ENCODE assay signal across 13 cellular contexts in genomic region chr6:75620387-75621304, GRCh38. TPM values are rescaled to one million over a fixed set of nuclear protein-coding genes. Genes with fewer than 3 reads are reported as not detected.
DNase-seq lines count a peak whose midpoint lies in the region; ATAC-seq and TF ChIP-seq lines count a peak whose summit lies in the region.
"Had no signal": no experiment of that assay in that cellular context is flagged by ENCODE, and none has a peak within 500 bp of the region (broad histone marks: within the 10 kb centered on the region; RNA-seq: fewer than 3 reads in every experiment).

No MANE protein-coding gene starts in this region.

- TF ChIP-seq CTCF in osteoblast (IDR thresholded peaks at IDR 0.05; ENCODE audit: extremely low read depth, low read depth, low read length) = no peak
- no peak for TF ChIP-seq CTCF in mucosa of descending colon (IDR thresholded peaks at IDR 0.05)
- TF ChIP-seq CTCF in GM13977 (IDR thresholded peaks at IDR 0.05; ENCODE audit: extremely low read depth, insufficient read depth, missing control alignments) = no peak

- peaks cover 4% of the 10 kb centered on the region for H3K36me3 ChIP-seq in CD4-positive, alpha-beta memory T cell (ENCODE audit: insufficient read depth, low read length)
- H3K36me3 ChIP-seq in osteoblast (ENCODE audit: insufficient read depth, low read length) = peaks cover 17% of the 10 kb centered on the region
- no peaks in the 10 kb centered on the region for H3K36me3 ChIP-seq in mucosa of descending colon (ENCODE audit: low read depth)
- H3K36me3 ChIP-seq: ovary had no signal

- peaks cover 53% of the 10 kb centered on the region for H4K20me1 ChIP-seq in osteoblast (ENCODE audit: insufficient read depth, low read length)

- H3K4me2 ChIP-seq in osteoblast (ENCODE audit: insufficient read depth, low read length) = peak overlapping the region; percentile 40

- peaks cover 32 to 65% (median 50%) of the 10 kb centered on the region in 4 donors for H3K4me1 Mint-ChIP-seq in CD4-positive, alpha-beta memory T cell

- H3K4me3 Mint-ChIP-seq in CD4-positive, alpha-beta memory T cell = peak overlapping the region in 5 of 8 donors; percentile 17 to 68 (median 34)

- no peak for ATAC-seq in mucosa of descending colon

- TF ChIP-seq POLR2A in erythroblast (IDR thresholded peaks at IDR 0.05; ENCODE audit: low read length) = peak; percentile 38

- no peaks in the 10 kb centered on the region for H3K27me3 ChIP-seq in CD4-positive, alpha-beta memory T cell (ENCODE audit: insufficient read depth, low read length)
- no peaks in the 10 kb centered on the region for H3K27me3 ChIP-seq in osteoblast (ENCODE audit: insufficient read depth, low read length)
- H3K27me3 ChIP-seq: ovary, vagina had no signal

- CTCF ChIA-PET in CD4-positive, alpha-beta memory T cell (lab: Charles Lee; ENCODE audit: partially characterized antibody) = no interaction called here

- DNase-seq in CD4-positive, alpha-beta memory T cell = no peak
- DNase-seq in NOMO-1 treated with dmso at 0.1 percent for 144 hours (lab: John Stamatoyannopoulos, UW; ENCODE audit: unreplicated experiment) (peak; percentile 62), erythroblast (lab: John Stamatoyannopoulos, UW) (peak; percentile 65 to 83), osteoblast (ENCODE audit: insufficient read length, low spot score, missing footprints) (no peak), NCI-H2171 (lab: John Stamatoyannopoulos, UW) (no peak), NCI-H69 (lab: John Stamatoyannopoulos, UW) (no peak), mucosa of descending colon (no peak), GM13977 (ENCODE audit: low spot score) (no peak)
- DNase-seq: activated CD4-positive, CD25-positive, alpha-beta regulatory T cell treated with anti-CD3 and anti-CD28 coated beads, Interleukin-2, amount 50 U/mL, for 72 hours; kidney glomerular epithelial cell; NCI-H2081; ovary had no signal

- peaks cover 96% of the 10 kb centered on the region for H3K79me2 ChIP-seq in osteoblast (ENCODE audit: insufficient read depth, low read length)

- no peak overlapping the region for H3K27ac ChIP-seq in CD4-positive, alpha-beta memory T cell (ENCODE audit: low read depth, low read length)
- H3K27ac ChIP-seq in osteoblast (ENCODE audit: low read depth, low read length) = peak overlapping the region; percentile 62
- H3K27ac ChIP-seq: ovary, vagina had no signal

- H3K9me3 Mint-ChIP-seq in CD4-positive, alpha-beta memory T cell = no peaks in the 10 kb centered on the region

- H3K9me3 ChIP-seq in CD4-positive, alpha-beta memory T cell (ENCODE audit: control insufficient read depth in 1 of 2, low read length in 2 of 2) = no peaks in the 10 kb centered on the region
- H3K9me3 ChIP-seq in osteoblast (ENCODE audit: low read depth, low read length) (no peaks in the 10 kb centered on the region), mucosa of descending colon (no peaks in the 10 kb centered on the region)
- H3K9me3 ChIP-seq: ovary, vagina had no signal

- POLR2A ChIA-PET in CD4-positive, alpha-beta memory T cell (lab: Charles Lee; ENCODE audit: partially characterized antibody) = interaction anchor here (1.1 to 2.3 kb wide), 2 partner anchors 9 to 18 kb away, joined by 3 to 12 read pairs; partner anchors contain the start of gene SENP6

- peak overlapping the region; percentile 15 to 86 (median 75) for H3K27ac Mint-ChIP-seq in CD4-positive, alpha-beta memory T cell

- no peaks in the 10 kb centered on the region for H3K27me3 Mint-ChIP-seq in CD4-positive, alpha-beta memory T cell

- no peak overlapping the region for H3K4me3 ChIP-seq in CD4-positive, alpha-beta memory T cell (ENCODE audit: low read length in 2 of 2)
- H3K4me3 ChIP-seq in osteoblast (ENCODE audit: insufficient read depth, low read length) (no peak overlapping the region), mucosa of descending colon (no peak overlapping the region)
- H3K4me3 ChIP-seq: ovary, vagina had no signal

- peaks cover 48% of the 10 kb centered on the region for H3K4me1 ChIP-seq in CD4-positive, alpha-beta memory T cell (ENCODE audit: insufficient read depth, low read length)
- H3K4me1 ChIP-seq in osteoblast (ENCODE audit: insufficient read depth, low read length) = peaks cover 12% of the 10 kb centered on the region
- peaks cover 23% of the 10 kb centered on the region for H3K4me1 ChIP-seq in mucosa of descending colon (ENCODE audit: low read depth)

- intact Hi-C loops in CD4-positive, alpha-beta memory T cell (cut with micrococcal nuclease) = no loop called here
- intact Hi-C loops in mucosa of descending colon (cut with DNase I, micrococcal nuclease) = no loop called here

- no peak overlapping the region for H2AFZ ChIP-seq in osteoblast (ENCODE audit: low read length)

- in situ Hi-C loops in GM13977 (cut with MboI; ENCODE audit: low pct_unique_long_range_greater_than_20kb, low sequenced_read_pairs, unreplicated experiment) = no loop called here

- H3K36me3 Mint-ChIP-seq in CD4-positive, alpha-beta memory T cell = peaks cover 21 to 25% of the 10 kb centered on the region in 2 donors

RNA-seq across cellular contexts. Expression of gene SENP6, which starts 19.0 kb away (rescaled TPM):
- total RNA-seq in CD4-positive, alpha-beta memory T cell = 100 to 1,000 TPM; 131 to 134 TPM
- 10 to 100 TPM; 36.2 to 70.5 TPM for polyA plus RNA-seq in CD4-positive, alpha-beta memory T cell
- 107 and 117 TPM in 2 replicates for total RNA-seq in osteoblast
- total RNA-seq in mucosa of descending colon = 100 to 1,000 TPM in 1 of 3 donors, 10 to 100 TPM in 2; 72.2 to 117 (median 84.4) TPM

Comparison
In these comparisons a context has a peak if more than half of its experiments do, and no peak if none do; other contexts are left out.
1. DNase-seq: peak in NOMO-1 treated with dmso at 0.1 percent for 144 hours (single experiment) and erythroblast (2 of 2); none in CD4-positive, alpha-beta memory T cell (0 of 5), osteoblast (single experiment), NCI-H2171 (single experiment), NCI-H69 (single experiment), mucosa of descending colon (0 of 3) and GM13977 (single experiment).